ENCODE assay signal across 17 cellular contexts in the genomic region with DNA sequence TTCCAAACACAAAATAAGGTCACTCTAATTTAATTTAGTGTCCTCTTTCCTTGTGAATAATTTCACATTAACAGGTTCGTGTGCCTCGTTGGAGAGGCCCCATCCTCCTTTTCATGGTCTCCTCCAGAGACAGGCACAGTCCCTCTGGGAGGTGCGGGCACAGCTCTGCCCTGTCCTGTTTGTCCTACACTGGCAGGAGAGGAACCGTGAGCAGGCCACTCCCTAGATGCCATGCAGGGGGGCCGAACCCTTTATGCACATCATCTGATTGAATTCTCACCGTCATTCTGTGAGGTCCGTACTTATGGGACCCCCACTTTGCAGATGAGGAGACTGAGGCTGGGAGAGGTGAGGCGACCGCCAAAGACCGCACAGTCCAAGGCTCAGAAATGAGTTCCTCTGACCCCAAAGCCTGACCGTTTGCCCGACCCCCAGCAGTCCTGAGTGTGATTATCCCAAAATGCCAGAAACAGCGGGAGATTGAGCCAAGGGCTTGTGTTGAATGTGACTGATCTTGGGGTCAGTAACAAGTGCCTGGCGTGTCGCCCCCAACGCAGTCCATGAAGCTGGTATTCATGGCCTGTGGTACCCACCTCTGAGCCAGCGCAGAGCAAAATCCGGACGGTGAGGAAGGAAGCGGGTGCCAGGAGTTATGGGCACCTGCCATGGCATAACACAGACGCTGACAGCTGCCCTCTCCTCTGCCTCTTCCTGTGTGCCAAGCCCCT. TPM values are rescaled to one million over a fixed set of nuclear protein-coding genes. Genes with fewer than 3 reads are reported as not detected.
DNase-seq lines count a peak whose midpoint lies in the region; ATAC-seq, FAIRE-seq and TF ChIP-seq lines count a peak whose summit lies in the region.
"Had no signal": no experiment of that assay in that cellular context is flagged by ENCODE, and none has a peak within 500 bp of the region (broad histone marks: within the 10 kb centered on the region; RNA-seq: fewer than 3 reads in every experiment).

No MANE protein-coding gene starts in this region.

- no peaks in the 10 kb centered on the region for H3K36me3 Mint-ChIP-seq in naive B cell

- no peak overlapping the region for H3K18ac ChIP-seq in H1 (ENCODE audit: extremely low read depth, low read length)

- H3K27me3 ChIP-seq in H1 (replicated peaks in 1 of 4; ENCODE audit: control insufficient read depth in 3 of 4, extremely low read depth in 1 of 4, insufficient read depth in 3 of 4, low read length in 3 of 4), result no peaks in the 10 kb centered on the region

- H4K20me1 ChIP-seq in H1 (replicated peaks in 1 of 2; ENCODE audit: control insufficient read depth in 1 of 2, insufficient read depth in 2 of 2, low read length in 2 of 2), result peaks cover 7 to 30% of the 10 kb centered on the region in 2 experiments

- H3K27me3 Mint-ChIP-seq in naive B cell, result no peaks in the 10 kb centered on the region

- H2BK5ac ChIP-seq in H1 (ENCODE audit: low read depth, low read length), result no peak overlapping the region; the same call in 1 of the 2 replicates

- H4K5ac ChIP-seq in H1 (ENCODE audit: insufficient read length, low read depth, low read length), result no peak overlapping the region

- H3K23me2 ChIP-seq in H1 (ENCODE audit: low read depth, low read length), result no peaks in the 10 kb centered on the region

- peak overlapping the region; percentile 46 for H3K27ac ChIP-seq in RWPE1
- no peak overlapping the region for H3K27ac ChIP-seq in H1 (ENCODE audit: low read depth, low read length)

- no peak for ATAC-seq in naive B cell (ENCODE audit: low read depth in 2 of 2)
- no peak for ATAC-seq in GM21786 (IDR thresholded peaks at IDR 0.05; ENCODE audit: unreplicated experiment)
- ATAC-seq in HG02973 (IDR thresholded peaks at IDR 0.05; ENCODE audit: unreplicated experiment), result no peak

- CTCF ChIA-PET in RWPE1 (lab: Yijun Ruan, JAX) (no interaction called here), H1 (lab: Charles Lee; ENCODE audit: partially characterized antibody) (interaction anchor here (1.1 to 1.4 kb wide), 4 partner anchors 12 to 420 kb away, joined by 3 to 4 read pairs (median 3); no protein-coding TSS in a partner anchor)

- POLR2A ChIA-PET in RWPE1 (lab: Yijun Ruan, JAX; ENCODE audit: low non-redundant PET), result no interaction called here
- POLR2A ChIA-PET in H1 (lab: Charles Lee; ENCODE audit: partially characterized antibody), result interaction anchor here (1.2 kb wide), 1 partner anchor 11 kb away, joined by 4 read pairs; no protein-coding TSS in a partner anchor

- H3K4me3 ChIP-seq in H1 (ENCODE audit: extremely low read depth in 1 of 4, insufficient read depth in 2 of 4, low read depth in 3 of 4, low read length in 4 of 4), result no peak overlapping the region
- H3K4me3 ChIP-seq: HAP-1 had no signal

- H3K79me1 ChIP-seq in H1 (ENCODE audit: low read depth, low read length), result peaks cover 11% of the 10 kb centered on the region

- no peak for TF ChIP-seq POLR2A in H1 (IDR thresholded peaks at IDR 0.05; ENCODE audit: control extremely low read depth in 1 of 2, low read depth in 2 of 2, low read length in 2 of 2)

- H3K4me1 ChIP-seq in H1 (replicated peaks in 1 of 4; ENCODE audit: control insufficient read depth in 3 of 4, insufficient read depth in 4 of 4, low read length in 3 of 4), result peaks cover 0 to 30% (median 7%) of the 10 kb centered on the region in 4 experiments; a peak in 6 of 7 replicates
- H3K4me1 ChIP-seq: HAP-1 had no signal

- no peak overlapping the region for H2AFZ ChIP-seq in H1 (ENCODE audit: low read length)

- H2BK12ac ChIP-seq in H1 (ENCODE audit: low read depth, low read length), result no peak overlapping the region

- H3K23ac ChIP-seq in H1 (ENCODE audit: insufficient read length), result no peak overlapping the region

- no peak overlapping the region for H2BK15ac ChIP-seq in H1 (ENCODE audit: low read length)

- WGBS in H1 (ENCODE audit: extremely low coverage in 1 of 2, insufficient coverage in 1 of 2, insufficient read length in 1 of 2, insufficient replicate concordance in 2 of 2, low coverage in 1 of 2, low lambda C conversion rate in 2 of 2, missing lambda C conversion rate in 1 of 2), 2 experiments, result 91% methylated on average over 20 of the region's 21 CpGs; no CpG with 5 or more reads in 1 of the 2 experiments

- no peaks in the 10 kb centered on the region for H3K9me3 Mint-ChIP-seq in naive B cell

- no peak for TF ChIP-seq CTCF in RWPE1 (conservative IDR thresholded peaks at IDR 0.05; ENCODE audit: low read depth)
- no peak for TF ChIP-seq CTCF in H1 (IDR thresholded peaks at IDR 0.05; ENCODE audit: control extremely low read depth in 1 of 3, insufficient read depth in 1 of 3, low read depth in 1 of 3, low read length in 3 of 3)

- H4K8ac ChIP-seq in H1 (ENCODE audit: extremely low read depth, insufficient read depth, low read length), result no peak overlapping the region

- FAIRE-seq in H1 (lab: Jason Lieb, UNC) (no peak), urothelium cell line (lab: Jason Lieb, UNC) (peak; percentile 13)

- H3K27ac Mint-ChIP-seq in naive B cell, result peak overlapping the region in 5 of 6 donors; percentile 37 to 84 (median 75)

- peaks cover 21 to 56% (median 39%) of the 10 kb centered on the region in 3 donors for H3K4me1 Mint-ChIP-seq in naive B cell

- 0 out of 2 replicates have a peak overlapping the region, but pooled peaks have one; percentile 13 for H2AK5ac ChIP-seq in H1 (ENCODE audit: low read depth, low read length)

- no peak overlapping the region for H2BK20ac ChIP-seq in H1 (ENCODE audit: low read length)

- H3K56ac ChIP-seq in H1 (replicated peaks; ENCODE audit: insufficient read length, low read depth, low read length), result no peak overlapping the region

- no peak overlapping the region for H3K4me3 Mint-ChIP-seq in naive B cell

- TF ChIP-seq RAD21 in H1 (IDR thresholded peaks at IDR 0.05 in 1 of 2, conservative IDR thresholded peaks at IDR 0.05 in 1 of 2; ENCODE audit: low read depth in 2 of 2, low read length in 2 of 2), result no peak

- no peak overlapping the region; a peak in 1 of 4 replicates for H3K4me2 ChIP-seq in H1 (ENCODE audit: insufficient read depth in 1 of 2, low read depth in 2 of 2, low read length in 2 of 2)

- H3K4ac ChIP-seq in H1 (replicated peaks; ENCODE audit: insufficient read length, low read depth, low read length), result no peak overlapping the region

- H2BK120ac ChIP-seq in H1 (replicated peaks; ENCODE audit: low read depth, low read length), result no peak overlapping the region

- DNase-seq in RWPE1 (ENCODE audit: low spot score) (no peak), H1 (ENCODE audit: low read depth in 1 of 2, low spot score in 2 of 2) (no peak), naive B cell (no peak), urothelium cell line (ENCODE audit: low spot score) (no peak), KG1 (lab: John Stamatoyannopoulos, UW) (no peak)
- DNase-seq: DMS 273 treated with DMSO at 0.1 percent for 48 hours, IMR-90, MV-4-11, NCI-H1417 treated with DMSO at 0.1 percent for 48 hours, NCI-H2029, NCI-H526, OCI-M1, RPMI8226 had no signal

- peak overlapping the region; percentile 15 for H4K91ac ChIP-seq in H1 (replicated peaks; ENCODE audit: insufficient read length, low read length)

- TF ChIP-seq EP300 in H1 (IDR thresholded peaks at IDR 0.05; ENCODE audit: borderline replicate concordance in 1 of 2, low read depth in 2 of 2, low read length in 2 of 2), result no peak

- no peaks in the 10 kb centered on the region for H3K36me3 ChIP-seq in H1 (ENCODE audit: control insufficient read depth in 2 of 4, insufficient read depth in 4 of 4, low read length in 3 of 4)
- H3K36me3 ChIP-seq: HAP-1 had no signal

- H3K14ac ChIP-seq in H1 (ENCODE audit: insufficient read length), result no peak overlapping the region

- peaks cover 0 to 48% of the 10 kb centered on the region in 2 experiments; a peak in 2 of 4 replicates for H3K79me2 ChIP-seq in H1 (ENCODE audit: control insufficient read depth in 1 of 2, insufficient read depth in 2 of 2, low read length in 2 of 2)

- H3K9me3 ChIP-seq in H1 (ENCODE audit: insufficient read depth in 2 of 2, low read depth in 1 of 2, low read length in 1 of 2), result no peaks in the 10 kb centered on the region
- H3K9me3 ChIP-seq: HAP-1 had no signal

- no peak overlapping the region for H3K9ac ChIP-seq in H1 (replicated peaks in 1 of 4; ENCODE audit: extremely low read depth in 1 of 4, low read depth in 3 of 4, low read length in 3 of 4)

TF ChIP-seq in H1, 55 proteins besides CTCF, POLR2A, EP300 and RAD21 (continues in another document):
- TF ChIP-seq, protein P1, sequence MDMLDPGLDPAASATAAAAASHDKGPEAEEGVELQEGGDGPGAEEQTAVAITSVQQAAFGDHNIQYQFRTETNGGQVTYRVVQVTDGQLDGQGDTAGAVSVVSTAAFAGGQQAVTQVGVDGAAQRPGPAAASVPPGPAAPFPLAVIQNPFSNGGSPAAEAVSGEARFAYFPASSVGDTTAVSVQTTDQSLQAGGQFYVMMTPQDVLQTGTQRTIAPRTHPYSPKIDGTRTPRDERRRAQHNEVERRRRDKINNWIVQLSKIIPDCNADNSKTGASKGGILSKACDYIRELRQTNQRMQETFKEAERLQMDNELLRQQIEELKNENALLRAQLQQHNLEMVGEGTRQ (IDR thresholded peaks at IDR 0.05; ENCODE audit: low read length), result no peak
- TF ChIP-seq CBX8 (IDR thresholded peaks at IDR 0.05; ENCODE audit: borderline replicate concordance, low read depth, low read length) (no peak), BRCA1 (IDR thresholded peaks at IDR 0.05; ENCODE audit: low read depth, low read length) (no peak)

RNA-seq across cellular contexts. Expression of gene PMEPA1, which starts 43.5 kb away (rescaled TPM):
- 20.0 and 20.5 TPM in 2 replicates for total RNA-seq in H1 (2021; fragmentation: NEBNext Ultra II Directional; extraction: Animal tissue kit (Norgen Biotek cat#: 25700))
- polyA plus RNA-seq in H1 (2011; rRNA removed) (12.7 and 18.1 TPM in 2 replicates), naive B cell (ENCODE audit: low read depth in 6 of 6) (10 to 100 TPM in 5 of 6 donors, 1 to 10 TPM in 1; 7.6 to 18.7 (median 12.5) TPM)
- 10.3 TPM for polyA plus RNA-seq in H1 (2011; cell fraction: cytosol; rRNA removed)
- 21.0 TPM for polyA plus RNA-seq in H1 (2011; cell fraction: nucleus; rRNA removed)
- 3.8 to 11.4 TPM (median 10.2 TPM) in 4 replicates for polyA plus RNA-seq in H1 (2012, experiment 1 of 2)
- 7.9 TPM for polyA plus RNA-seq in H1 (2012, experiment 2 of 2)
- 17.9 TPM for polyA plus RNA-seq in H1 (2013, experiment 1 of 2)
- polyA plus RNA-seq in H1 (2013, experiment 2 of 2), result 19.1 TPM
- polyA minus RNA-seq in H1 (2011; rRNA and poly(A)+ RNA removed), result 5.6 and 6.0 TPM in 2 replicates
- polyA minus RNA-seq in H1 (2011; cell fraction: cytosol; rRNA and poly(A)+ RNA removed), result 15.3 TPM
- polyA minus RNA-seq in H1 (2011; cell fraction: nucleus; rRNA and poly(A)+ RNA removed), result 12.0 TPM

RNA-seq across cellular contexts. Expression of gene ZBP1, which starts 46.0 kb away (rescaled TPM):
- total RNA-seq in H1 (2021; fragmentation: NEBNext Ultra II Directional; extraction: Animal tissue kit (Norgen Biotek cat#: 25700)), result not detected in 2 replicates
- polyA plus RNA-seq in H1 (2011; rRNA removed), result not detected in 2 replicates
- polyA plus RNA-seq in H1 (2011; cell fraction: cytosol; rRNA removed), result not detected
- polyA plus RNA-seq in H1 (2011; cell fraction: nucleus; rRNA removed), result not detected
- not detected in 4 replicates for polyA plus RNA-seq in H1 (2012, experiment 1 of 2)
- not detected for polyA plus RNA-seq in H1 (2012, experiment 2 of 2)
- not detected for polyA plus RNA-seq in H1 (2013, experiment 1 of 2)
- not detected for polyA plus RNA-seq in H1 (2013, experiment 2 of 2)
- polyA minus RNA-seq in H1 (2011; rRNA and poly(A)+ RNA removed), result not detected in 2 replicates
- polyA minus RNA-seq in H1 (2011; cell fraction: cytosol; rRNA and poly(A)+ RNA removed), result not detected
- not detected for polyA minus RNA-seq in H1 (2011; cell fraction: nucleus; rRNA and poly(A)+ RNA removed)
- 10 to 100 TPM in 5 of 6 donors, 1 to 10 TPM in 1; 7.6 to 24.1 (median 15.5) TPM for polyA plus RNA-seq in naive B cell (ENCODE audit: low read depth in 6 of 6)
- total RNA-seq: IMR-90 had no signal
- polyA plus RNA-seq: BJ, IMR-90 had no signal

Comparison
In these comparisons a context has a peak if more than half of its experiments do, and no peak if none do; other contexts are left out.
1. RNA of gene ZBP1, which starts 46.0 kb away (polyA plus RNA-seq): 7.6 to 24.1 TPM in naive B cell; not detected in H1; every median in the first group is over 4 times any median in the second.